ENCODE assay signal across 8 cellular contexts in the genomic region with DNA sequence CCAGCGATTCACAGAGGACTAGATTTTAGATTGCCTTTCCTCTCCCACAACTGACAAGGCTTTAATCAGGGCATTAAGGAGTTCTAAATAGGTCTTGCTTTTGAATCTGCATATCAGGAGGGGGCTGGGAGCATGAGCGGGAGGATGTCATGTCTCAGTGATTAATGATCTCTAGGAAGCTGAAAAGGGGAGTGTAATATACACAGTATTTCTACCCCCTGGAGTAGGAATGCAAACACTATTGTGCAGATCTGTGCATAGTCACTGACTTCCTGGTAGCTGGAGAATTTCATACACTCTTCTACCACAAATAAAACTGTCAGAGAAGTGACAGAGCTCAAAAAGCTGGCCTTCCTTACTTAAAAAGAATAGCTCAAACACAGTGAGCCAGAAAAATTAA.
DNase-seq lines count a peak whose midpoint lies in the region; ATAC-seq and TF ChIP-seq lines count a peak whose summit lies in the region.

No MANE protein-coding gene starts in this region.

- CTCF ChIA-PET in PC-9 (lab: Charles Lee): no interaction called here

- H2AFZ ChIP-seq in PC-9: no peak overlapping the region

- intact Hi-C loops in PC-9 (cut with micrococcal nuclease; ENCODE audit: unreplicated experiment): loop anchor here (2.0 kb wide), 1 partner anchor 613 kb away; no protein-coding TSS in a partner anchor
- intact Hi-C loops in dorsolateral prefrontal cortex (cut with DNase I): loop anchor here in 1 of 2 donors (5.0 kb wide), 2 partner anchors 208 to 453 kb away; no protein-coding TSS in a partner anchor

- in situ Hi-C loops in HAP-1 (cut with MboI; ENCODE audit: low sequenced_read_pairs) (no loop called here), GM13976 (cut with MboI; ENCODE audit: low sequenced_read_pairs, unreplicated experiment) (loop anchor here (10.0 kb wide), 1 partner anchor 455 kb away; no protein-coding TSS in a partner anchor)

- H3K4me3 ChIP-seq in HAP-1 (no peak overlapping the region), PC-9 (no peak overlapping the region), skeletal muscle cell (ENCODE audit: low read depth, low read length) (no peak overlapping the region), dorsolateral prefrontal cortex (no peak overlapping the region)

- H3K27ac ChIP-seq in PC-9: peak overlapping the region; percentile 43
- peak overlapping the region in 1 of 59 donors; percentile 4 for H3K27ac ChIP-seq in dorsolateral prefrontal cortex

- H4K20me1 ChIP-seq in PC-9 (ENCODE audit: insufficient read depth): no peaks in the 10 kb centered on the region

- POLR2A ChIA-PET in PC-9 (lab: Charles Lee; ENCODE audit: unreplicated experiment): no interaction called here

- H3K36me3 ChIP-seq in HAP-1 (replicated peaks) (no peaks in the 10 kb centered on the region), PC-9 (ENCODE audit: low read depth) (no peaks in the 10 kb centered on the region)

- no peaks in the 10 kb centered on the region for H3K27me3 ChIP-seq in HAP-1 (ENCODE audit: low read depth)
- no peaks in the 10 kb centered on the region for H3K27me3 ChIP-seq in PC-9 (ENCODE audit: insufficient read depth, low read depth)
- no peaks in the 10 kb centered on the region for H3K27me3 ChIP-seq in dorsolateral prefrontal cortex

- DNase-seq in HAP-1 (ENCODE audit: low spot score in 2 of 2): peak; percentile 71 to 88
- DNase-seq in PC-9: peak; percentile 19 to 73
- DNase-seq in foreskin melanocyte: peak; percentile 40
- DNase-seq in skeletal muscle cell (ENCODE audit: low read depth): peak; percentile 36
- DNase-seq in anterior cingulate cortex (lab: John Stamatoyannopoulos, UW): no peak
- DNase-seq in GM13976 (ENCODE audit: low spot score): no peak
- no peak for DNase-seq in dorsolateral prefrontal cortex

- peak overlapping the region; percentile 27; the same call in 1 of the 2 replicates for H3K4me2 ChIP-seq in PC-9

- TF ChIP-seq CTCF in PC-9 (conservative IDR thresholded peaks at IDR 0.05): no peak
- TF ChIP-seq CTCF in GM13976 (IDR thresholded peaks at IDR 0.05; ENCODE audit: borderline replicate concordance, control extremely low read depth, extremely low read depth, insufficient read depth, missing control alignments): no peak
- no peak for TF ChIP-seq CTCF in dorsolateral prefrontal cortex (IDR thresholded peaks at IDR 0.05 in 54 of 56, conservative IDR thresholded peaks at IDR 0.05 in 2 of 56; ENCODE audit: low read depth in 1 of 56, partially characterized antibody in 56 of 56)

- ATAC-seq in HG02981 (IDR thresholded peaks at IDR 0.05; ENCODE audit: unreplicated experiment): no peak

- no peaks in the 10 kb centered on the region for H3K9me3 ChIP-seq in HAP-1
- no peaks in the 10 kb centered on the region for H3K9me3 ChIP-seq in PC-9 (ENCODE audit: insufficient read depth, low read depth)

- H3K4me1 ChIP-seq in HAP-1: peaks cover 20% of the 10 kb centered on the region
- peaks cover 16% of the 10 kb centered on the region for H3K4me1 ChIP-seq in PC-9 (replicated peaks; ENCODE audit: insufficient read depth)

- H3F3A ChIP-seq in PC-9 (ENCODE audit: insufficient read depth, low read depth): no peaks in the 10 kb centered on the region; the same call in 1 of the 2 replicates

- BruUV-seq in PC-9 (replicated peaks; lab: Mats Ljungman, UMichigan): no TSS peak

- H3K79me2 ChIP-seq in PC-9 (ENCODE audit: low read depth): no peaks in the 10 kb centered on the region

- no peaks in the 10 kb centered on the region for H3K9me2 ChIP-seq in PC-9 (ENCODE audit: insufficient read depth)

Comparison
In these comparisons a context has a peak if more than half of its experiments do, and no peak if none do; other contexts are left out.
1. DNase-seq: peak in HAP-1 (2 of 2), PC-9 (2 of 2), foreskin melanocyte (single experiment) and skeletal muscle cell (single experiment); none in anterior cingulate cortex (0 of 58), GM13976 (single experiment) and dorsolateral prefrontal cortex (0 of 10).